13 cellular contexts compared by ENCODE assay signal in genomic region chr11:65379698-65380459, GRCh38. TPM values are rescaled to one million over a fixed set of nuclear protein-coding genes. Genes with fewer than 3 reads are reported as not detected.
DNase-seq lines count a peak whose midpoint lies in the region; TF ChIP-seq lines count a peak whose summit lies in the region.
"Had no signal": no experiment of that assay in that cellular context is flagged by ENCODE, and none has a peak within 500 bp of the region (broad histone marks: within the 10 kb centered on the region; RNA-seq: fewer than 3 reads in every experiment).

No MANE protein-coding gene starts in this region.

- H3K9ac ChIP-seq in Loucy (ENCODE audit: low read depth, low read length, poor library complexity, severe bottlenecking) = no peak overlapping the region

- no peaks in the 10 kb centered on the region for H3K27me3 ChIP-seq in Loucy (ENCODE audit: insufficient read depth, low read length, poor library complexity, severe bottlenecking)
- H3K27me3 ChIP-seq: tibial artery had no signal

- H2AFZ ChIP-seq in Loucy (ENCODE audit: low read length) = no peak overlapping the region

- H3K9me3 Mint-ChIP-seq in activated CD4-positive, alpha-beta T cell treated with anti-CD3 and anti-CD28 coated beads, Interleukin-2, amount 10 ng/mL, durations not matched to agents 7 days and 5 days = no peaks in the 10 kb centered on the region
- H3K9me3 Mint-ChIP-seq in chondrocyte (ENCODE audit: low read depth) (no peaks in the 10 kb centered on the region), progenitor cell of endocrine pancreas (ENCODE audit: low read depth) (no peaks in the 10 kb centered on the region)
- H3K9me3 Mint-ChIP-seq: brain, neural crest cell had no signal

- DNase-seq in activated CD4-positive, alpha-beta T cell treated with anti-CD3 and anti-CD28 coated beads, Interleukin-2, amount 10 ng/mL, durations not matched to agents 7 days and 5 days = no peak
- no peak for DNase-seq in activated CD4-positive, alpha-beta T cell treated with anti-CD3 and anti-CD28 coated beads for 1 hour
- DNase-seq in chondrocyte (ENCODE audit: low spot score) (no peak), progenitor cell of endocrine pancreas (ENCODE audit: low spot score, unreplicated experiment) (no peak), glomerular visceral epithelial cell (ENCODE audit: extremely low spot score) (no peak), NCI-H748 (lab: John Stamatoyannopoulos, UW; ENCODE audit: unreplicated experiment) (no peak)
- DNase-seq in activated effector memory CD4-positive, alpha-beta T cell treated with Interleukin-2 at 50 U/mL for 16 hours = no peak
- DNase-seq: DMS153, T1000, tibial artery had no signal

- no peak overlapping the region for H3K4me3 ChIP-seq in Loucy (ENCODE audit: low read length, poor library complexity, severe bottlenecking)
- H3K4me3 ChIP-seq: tibial artery had no signal

- H3K9me2 ChIP-seq in Loucy (replicated peaks; ENCODE audit: low read depth, low read length) = no peaks in the 10 kb centered on the region

- CTCF ChIA-PET in activated CD4-positive, alpha-beta T cell treated with anti-CD3 and anti-CD28 coated beads, Interleukin-2, amount 10 ng/mL, durations not matched to agents 7 days and 5 days (lab: Charles Lee) = interaction anchor here (0.7 to 4.1 kb wide), 8 partner anchors 9 to 130 kb away, joined by 3 to 15 read pairs (median 4); partner anchors contain the start of gene MALAT1

- no peaks in the 10 kb centered on the region for H3K36me3 Mint-ChIP-seq in activated CD4-positive, alpha-beta T cell treated with anti-CD3 and anti-CD28 coated beads, Interleukin-2, amount 10 ng/mL, durations not matched to agents 7 days and 5 days (ENCODE audit: low read depth)
- H3K36me3 Mint-ChIP-seq in chondrocyte (ENCODE audit: low read depth) (no peaks in the 10 kb centered on the region), progenitor cell of endocrine pancreas (ENCODE audit: insufficient read depth) (no peaks in the 10 kb centered on the region)
- H3K36me3 Mint-ChIP-seq: brain had no signal

- POLR2A ChIA-PET in activated CD4-positive, alpha-beta T cell treated with anti-CD3 and anti-CD28 coated beads, Interleukin-2, amount 10 ng/mL, durations not matched to agents 7 days and 5 days (lab: Charles Lee) = interaction anchor here (1.2 kb wide), 1 partner anchor 113 kb away, joined by 4 read pairs; no protein-coding TSS in a partner anchor

- peak overlapping the region; percentile 48 for H3K27ac Mint-ChIP-seq in activated CD4-positive, alpha-beta T cell treated with anti-CD3 and anti-CD28 coated beads, Interleukin-2, amount 10 ng/mL, durations not matched to agents 7 days and 5 days
- H3K27ac Mint-ChIP-seq in chondrocyte (ENCODE audit: unreplicated experiment) (no peak overlapping the region), progenitor cell of endocrine pancreas (peak overlapping the region; percentile 20)

- peaks cover 8% of the 10 kb centered on the region; the same call in 1 of the 2 replicates for H3F3A ChIP-seq in Loucy (ENCODE audit: low read depth)

- H3K27me3 Mint-ChIP-seq in activated CD4-positive, alpha-beta T cell treated with anti-CD3 and anti-CD28 coated beads, Interleukin-2, amount 10 ng/mL, durations not matched to agents 7 days and 5 days = no peaks in the 10 kb centered on the region
- H3K27me3 Mint-ChIP-seq in chondrocyte (ENCODE audit: low read depth) (no peaks in the 10 kb centered on the region), progenitor cell of endocrine pancreas (no peaks in the 10 kb centered on the region)
- H3K27me3 Mint-ChIP-seq: brain had no signal

- H3K36me3 ChIP-seq in Loucy (ENCODE audit: insufficient read depth, low read length) = no peaks in the 10 kb centered on the region
- H3K36me3 ChIP-seq: tibial artery had no signal

- no peaks in the 10 kb centered on the region for H4K20me1 ChIP-seq in Loucy (ENCODE audit: insufficient read depth, low read length, poor library complexity, severe bottlenecking)

- no peak overlapping the region for H3K4me3 Mint-ChIP-seq in activated CD4-positive, alpha-beta T cell treated with anti-CD3 and anti-CD28 coated beads, Interleukin-2, amount 10 ng/mL, durations not matched to agents 7 days and 5 days
- H3K4me3 Mint-ChIP-seq in chondrocyte (ENCODE audit: unreplicated experiment) (peak overlapping the region; percentile 4), progenitor cell of endocrine pancreas (ENCODE audit: low read depth) (no peak overlapping the region)
- H3K4me3 Mint-ChIP-seq: brain, neural crest cell had no signal

- peaks cover 29% of the 10 kb centered on the region for H3K4me1 ChIP-seq in Loucy (ENCODE audit: insufficient read depth, low read length, poor library complexity, severe bottlenecking)

- H3K4me2 ChIP-seq in Loucy (ENCODE audit: low read depth, low read length, poor library complexity, severe bottlenecking) = peak overlapping the region; percentile 83

- H3K79me2 ChIP-seq in Loucy (ENCODE audit: insufficient read depth, low read length) = peaks cover 11% of the 10 kb centered on the region; the same call in 1 of the 2 replicates

- TF ChIP-seq CTCF in Loucy (conservative IDR thresholded peaks at IDR 0.05; ENCODE audit: low read length) (no peak), chondrocyte (IDR thresholded peaks at IDR 0.05) (no peak), progenitor cell of endocrine pancreas (IDR thresholded peaks at IDR 0.05; ENCODE audit: unreplicated experiment) (no peak)

- peaks cover 38% of the 10 kb centered on the region for H3K4me1 Mint-ChIP-seq in activated CD4-positive, alpha-beta T cell treated with anti-CD3 and anti-CD28 coated beads, Interleukin-2, amount 10 ng/mL, durations not matched to agents 7 days and 5 days
- H3K4me1 Mint-ChIP-seq in chondrocyte (ENCODE audit: low read depth) = peaks cover 42% of the 10 kb centered on the region
- peaks cover 32% of the 10 kb centered on the region for H3K4me1 Mint-ChIP-seq in progenitor cell of endocrine pancreas (ENCODE audit: low read depth)

- no peaks in the 10 kb centered on the region for H3K9me3 ChIP-seq in Loucy (ENCODE audit: insufficient read depth, low read depth, low read length)
- H3K9me3 ChIP-seq: tibial artery had no signal

RNA-seq across cellular contexts. Expression of gene SLC25A45, which starts 2.6 kb away (rescaled TPM):
- total RNA-seq in activated CD4-positive, alpha-beta T cell treated with anti-CD3 and anti-CD28 coated beads, Interleukin-2, amount 10 ng/mL, durations not matched to agents 7 days and 5 days = 10 to 100 TPM; 40.9 TPM
- total RNA-seq in chondrocyte (11.7 to 14.4 TPM (median 13.1 TPM) in 3 replicates), progenitor cell of endocrine pancreas (4.0 and 5.3 TPM in 2 replicates)

RNA-seq across cellular contexts. Expression of gene FRMD8, which starts 6.6 kb away (rescaled TPM):
- 10 to 100 TPM; 49.5 to 52.1 TPM for total RNA-seq in activated CD4-positive, alpha-beta T cell treated with anti-CD3 and anti-CD28 coated beads, Interleukin-2, amount 10 ng/mL, durations not matched to agents 7 days and 5 days
- total RNA-seq in chondrocyte (43.6 to 49.6 TPM (median 45.5 TPM) in 3 replicates), progenitor cell of endocrine pancreas (27.3 and 27.5 TPM in 2 replicates)

RNA-seq across cellular contexts. Expression of gene TIGD3, which starts 25.3 kb away (rescaled TPM):
- total RNA-seq in activated CD4-positive, alpha-beta T cell treated with anti-CD3 and anti-CD28 coated beads, Interleukin-2, amount 10 ng/mL, durations not matched to agents 7 days and 5 days = under 1 TPM; 0.42 to 0.79 TPM
- total RNA-seq in chondrocyte (0.10 to 0.18 TPM in 2 of 3 replicates, not detected in the other), progenitor cell of endocrine pancreas (3.0 and 3.8 TPM in 2 replicates)

RNA-seq across cellular contexts. Expression of gene NEAT1, which starts 42.7 kb away (rescaled TPM):
- total RNA-seq in activated CD4-positive, alpha-beta T cell treated with anti-CD3 and anti-CD28 coated beads, Interleukin-2, amount 10 ng/mL, durations not matched to agents 7 days and 5 days = 100 to 1,000 TPM; 463 to 610 TPM
- total RNA-seq in chondrocyte (333 to 440 TPM (median 377 TPM) in 3 replicates), progenitor cell of endocrine pancreas (78.8 and 99.9 TPM in 2 replicates)

RNA-seq across cellular contexts. Expression of gene DPF2, which starts 46.2 kb away (rescaled TPM):
- total RNA-seq in activated CD4-positive, alpha-beta T cell treated with anti-CD3 and anti-CD28 coated beads, Interleukin-2, amount 10 ng/mL, durations not matched to agents 7 days and 5 days = 10 to 100 TPM; 61.1 to 75.6 TPM
- total RNA-seq in chondrocyte (49.7 to 52.3 TPM (median 49.9 TPM) in 3 replicates), progenitor cell of endocrine pancreas (81.9 and 96.5 TPM in 2 replicates)
